ENCODE assay signal across 22 cellular contexts in the genomic region with DNA sequence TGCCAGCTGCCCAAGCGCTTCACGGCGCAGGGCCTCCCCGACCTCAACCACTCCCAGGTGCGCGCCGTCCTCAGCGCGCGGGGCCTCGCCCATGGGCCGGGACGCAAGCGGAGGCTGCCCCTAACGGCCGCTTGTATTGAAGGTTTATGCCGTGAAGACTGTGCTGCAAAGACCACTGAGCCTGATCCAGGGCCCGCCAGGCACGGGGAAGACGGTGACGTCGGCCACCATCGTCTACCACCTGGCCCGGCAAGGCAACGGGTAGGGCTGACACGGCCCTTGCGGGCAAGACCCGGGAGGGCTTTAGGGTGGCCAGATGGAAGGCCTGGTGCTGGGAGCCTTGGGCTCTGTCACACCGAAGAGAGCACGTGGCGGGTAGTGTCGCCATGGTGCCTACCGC. TPM values are rescaled to one million over a fixed set of nuclear protein-coding genes. Genes with fewer than 3 reads are reported as not detected.
DNase-seq lines count a peak whose midpoint lies in the region; ATAC-seq, FAIRE-seq and TF ChIP-seq lines count a peak whose summit lies in the region.
"Had no signal": no experiment of that assay in that cellular context is flagged by ENCODE, and none has a peak within 500 bp of the region (broad histone marks: within the 10 kb centered on the region; RNA-seq: fewer than 3 reads in every experiment).

No MANE protein-coding gene starts in this region.

- H3K4me1 ChIP-seq in RWPE2 (ENCODE audit: insufficient read depth, poor library complexity, severe bottlenecking) (peaks cover 6% of the 10 kb centered on the region), K562 (replicated peaks in 1 of 2; ENCODE audit: control insufficient read depth in 2 of 2, insufficient read depth in 2 of 2, low read length in 2 of 2) (peaks cover 0 to 29% of the 10 kb centered on the region in 2 experiments; a peak in 1 of 5 replicates), HepG2 (ENCODE audit: insufficient read depth, low read length) (no peaks in the 10 kb centered on the region), osteoblast (ENCODE audit: insufficient read depth, low read length) (peaks cover under 1% of the 10 kb centered on the region)

- BruUV-seq in K562 (replicated peaks; lab: Mats Ljungman, UMichigan) (no TSS peak), HepG2 (replicated peaks; lab: Mats Ljungman, UMichigan) (no TSS peak)

- H3K9ac ChIP-seq in K562 (ENCODE audit: insufficient read depth in 1 of 2, low read depth in 2 of 2, low read length in 2 of 2) = no peak overlapping the region; a peak in 1 of 4 replicates
- no peak overlapping the region for H3K9ac ChIP-seq in HepG2 (ENCODE audit: insufficient read depth, low read depth, low read length)
- H3K9ac ChIP-seq: GM23248 had no signal

- no peak for TF ChIP-seq CTCF in RWPE2 (IDR thresholded peaks at IDR 0.05; ENCODE audit: poor library complexity, severe bottlenecking)
- TF ChIP-seq CTCF in K562 (IDR thresholded peaks at IDR 0.05 in 2 of 3, conservative IDR thresholded peaks at IDR 0.05 in 1 of 3; ENCODE audit: insufficient read depth in 2 of 3, low read depth in 1 of 3, low read length in 3 of 3) = no peak
- TF ChIP-seq CTCF in HepG2 (CRISPR knock-in tag; IDR thresholded peaks at IDR 0.05) = no peak
- TF ChIP-seq CTCF in osteoblast (IDR thresholded peaks at IDR 0.05; ENCODE audit: extremely low read depth, low read depth, low read length) = no peak

- POLR2A ChIA-PET in K562 (lab: Yijun Ruan, JAX) (interaction anchor here (1.0 to 2.4 kb wide), 4 partner anchors 9 to 17 kb away, joined by 3 to 12 read pairs (median 6); no protein-coding TSS in a partner anchor), HepG2 (lab: Yijun Ruan, JAX) (no interaction called here)

- intact Hi-C loops in K562 (cut with micrococcal nuclease) = no loop called here
- intact Hi-C loops in HepG2 (cut with micrococcal nuclease; ENCODE audit: unreplicated experiment) = no loop called here

- H3K4me3 ChIP-seq in RWPE2 (ENCODE audit: severe bottlenecking) = no peak overlapping the region
- no peak overlapping the region for H3K4me3 ChIP-seq in K562
- H3K4me3 ChIP-seq in HepG2 (replicated peaks in 1 of 3; ENCODE audit: insufficient read depth in 1 of 3, low read depth in 2 of 3, low read length in 3 of 3) = no peak overlapping the region
- H3K4me3 ChIP-seq in osteoblast (ENCODE audit: insufficient read depth, low read length) = no peak overlapping the region
- H3K4me3 ChIP-seq: GM23248 had no signal

- no peaks in the 10 kb centered on the region for H3K79me2 ChIP-seq in K562 (ENCODE audit: control insufficient read depth, insufficient read depth, low read length)
- H3K79me2 ChIP-seq in HepG2 (ENCODE audit: insufficient read depth, low read length) = no peaks in the 10 kb centered on the region
- peaks cover 74% of the 10 kb centered on the region for H3K79me2 ChIP-seq in osteoblast (ENCODE audit: insufficient read depth, low read length)

- no peak overlapping the region for H2AFZ ChIP-seq in K562 (ENCODE audit: low read depth, low read length)
- H2AFZ ChIP-seq in HepG2 (ENCODE audit: low read length) = no peak overlapping the region
- H2AFZ ChIP-seq in osteoblast (ENCODE audit: low read length) = no peak overlapping the region
- H2AFZ ChIP-seq: GM23248 had no signal

- no peak for TF ChIP-seq EP300 in K562 (IDR thresholded peaks at IDR 0.05; ENCODE audit: low read length)
- TF ChIP-seq EP300 in HepG2 (IDR thresholded peaks at IDR 0.05; ENCODE audit: low read depth in 2 of 2, low read length in 2 of 2) = no peak
- no peak for TF ChIP-seq EP300 in HepG2 (CRISPR knock-in tag; IDR thresholded peaks at IDR 0.05; ENCODE audit: borderline replicate concordance)

- H3K36me3 ChIP-seq in RWPE2 (ENCODE audit: low read depth) (peaks cover 97% of the 10 kb centered on the region), K562 (ENCODE audit: control insufficient read depth, insufficient read depth, low read length) (peaks cover 99% of the 10 kb centered on the region; the same call in 2 of the 3 replicates), HepG2 (replicated peaks in 1 of 2; ENCODE audit: control insufficient read depth in 1 of 2, insufficient read depth in 2 of 2, low read length in 2 of 2) (peaks cover 73 to 98% of the 10 kb centered on the region in 2 experiments), osteoblast (ENCODE audit: insufficient read depth, low read length) (peaks cover 96% of the 10 kb centered on the region)

- ATAC-seq in RWPE2 (ENCODE audit: low read depth) (no peak), K562 (no peak), HepG2 (no peak), GM18909 (IDR thresholded peaks at IDR 0.05; ENCODE audit: poor library complexity, unreplicated experiment) (no peak)

- 95% methylated on average over 11 of the region's 33 CpGs for WGBS in K562 (ENCODE audit: insufficient coverage, low coverage, missing lambda C conversion rate)
- WGBS in HepG2 (ENCODE audit: low lambda C conversion rate) = 99% methylated on average over 22 of the region's 33 CpGs

- no peaks in the 10 kb centered on the region for H3K27me3 ChIP-seq in RWPE2 (ENCODE audit: insufficient read depth, poor library complexity, severe bottlenecking)
- no peaks in the 10 kb centered on the region for H3K27me3 ChIP-seq in K562 (ENCODE audit: control insufficient read depth in 2 of 2, insufficient read depth in 2 of 2, low read length in 2 of 2)
- H3K27me3 ChIP-seq in HepG2 (ENCODE audit: control insufficient read depth in 1 of 2, insufficient read depth in 2 of 2, low read length in 2 of 2) = no peaks in the 10 kb centered on the region
- H3K27me3 ChIP-seq in osteoblast (ENCODE audit: insufficient read depth, low read length) = no peaks in the 10 kb centered on the region
- H3K27me3 ChIP-seq: BE2C had no signal

- DNase-seq in RWPE2 (ENCODE audit: low spot score) = peak; percentile 53
- DNase-seq in K562 (ENCODE audit: extremely low read depth in 1 of 4, low spot score in 3 of 4) = no peak
- DNase-seq in HepG2 (ENCODE audit: low spot score) = no peak
- DNase-seq in osteoblast (ENCODE audit: insufficient read length, low spot score, missing footprints) = peak; percentile 54
- DNase-seq in T-helper 9 cell = no peak
- no peak for DNase-seq in superior temporal gyrus (ENCODE audit: extremely low spot score)
- DNase-seq: ACHN; BE2C; C1 segment of cervical spinal cord; CD4-positive, CD25-positive, alpha-beta regulatory T cell; CD8-positive, alpha-beta memory T cell; COR-L47; DMS 273 treated with DMSO at 0.1 percent for 48 hours; GM23248; HCEC 1CT; KBM-7 had no signal

- H3K9me3 ChIP-seq in RWPE2 (ENCODE audit: severe bottlenecking) (no peaks in the 10 kb centered on the region), K562 (replicated peaks; ENCODE audit: control insufficient read depth, insufficient read depth, low read depth, low read length) (no peaks in the 10 kb centered on the region), HepG2 (ENCODE audit: low read length) (no peaks in the 10 kb centered on the region), osteoblast (ENCODE audit: low read depth, low read length) (no peaks in the 10 kb centered on the region)
- H3K9me3 ChIP-seq: BE2C had no signal

- no peak overlapping the region for H3K4me2 ChIP-seq in K562 (ENCODE audit: insufficient read depth, low read length)
- H3K4me2 ChIP-seq in HepG2 (ENCODE audit: low read depth, low read length) = no peak overlapping the region
- H3K4me2 ChIP-seq in osteoblast (ENCODE audit: insufficient read depth, low read length) = no peak overlapping the region

- CTCF ChIA-PET in K562 (lab: Yijun Ruan, JAX; ENCODE audit: low intra/inter-chr PET ratio) (no interaction called here), HepG2 (lab: Yijun Ruan, JAX; ENCODE audit: low intra/inter-chr PET ratio, low total read pairs) (no interaction called here)

- TF ChIP-seq POLR2A in K562 (conservative IDR thresholded peaks at IDR 0.05) = no peak
- TF ChIP-seq POLR2A in HepG2 (IDR thresholded peaks at IDR 0.05; ENCODE audit: insufficient read depth in 1 of 2, low read depth in 2 of 2, low read length in 2 of 2) = 0 out of 4 replicates have a peak, but pooled peaks of 1 of the 2 experiments have one; percentile 13

- peaks cover 3% of the 10 kb centered on the region for H3K9me1 ChIP-seq in K562 (ENCODE audit: control insufficient read depth, insufficient read depth, low read length)

- peaks cover 7% of the 10 kb centered on the region; the same call in 1 of the 2 replicates for H4K20me1 ChIP-seq in K562 (replicated peaks; ENCODE audit: control insufficient read depth, insufficient read depth, low read length)
- peaks cover 10% of the 10 kb centered on the region; the same call in 1 of the 2 replicates for H4K20me1 ChIP-seq in HepG2 (ENCODE audit: insufficient read depth, low read length)
- H4K20me1 ChIP-seq in osteoblast (ENCODE audit: insufficient read depth, low read length) = peaks cover 63% of the 10 kb centered on the region

- FAIRE-seq in K562 (lab: Jason Lieb, UNC) = no peak
- no peak for FAIRE-seq in HepG2 (lab: Jason Lieb, UNC)
- FAIRE-seq: A204.1, G401.6, GM12892, GM18507 had no signal

- in situ Hi-C loops in K562 (cut with MboI) (no loop called here), HepG2 (cut with HindIII; ENCODE audit: extremely low pct_ligation_motif_present, low pct_unique_long_range_greater_than_20kb) (no loop called here)

- TF ChIP-seq RAD21 in K562 (CRISPR knock-in tag; conservative IDR thresholded peaks at IDR 0.05 in 1 of 2, IDR thresholded peaks at IDR 0.05 in 1 of 2) (no peak), HepG2 (CRISPR knock-in tag; IDR thresholded peaks at IDR 0.05) (no peak)

- H3K27ac ChIP-seq in RWPE2 (ENCODE audit: poor library complexity, severe bottlenecking) (no peak overlapping the region), K562 (ENCODE audit: extremely low read depth, low read depth, low read length) (no peak overlapping the region), HepG2 (ENCODE audit: extremely low read length, insufficient read depth, low read length) (no peak overlapping the region), osteoblast (ENCODE audit: low read depth, low read length) (no peak overlapping the region)
- H3K27ac ChIP-seq: GM23248 had no signal

RNA-seq across cellular contexts. Expression of gene UPF1, which starts 23.2 kb away (rescaled TPM):
- total RNA-seq in K562 (2011; cell fraction: chromatin; rRNA removed; ENCODE audit: low replicate concordance) = 164 and 380 TPM in 2 replicates
- 194 and 199 TPM in 2 replicates for total RNA-seq in K562 (2011; cell fraction: nucleolus; rRNA removed)
- total RNA-seq in K562 (2011; cell fraction: nucleoplasm; rRNA removed) = 117 and 137 TPM in 2 replicates
- total RNA-seq in K562 (2014; rRNA removed) (59.6 and 66.0 TPM in 2 replicates), K562 (2014; rRNA removed; fragmentation: Illumina TruSeq; extraction: Trizol) (24.6 and 27.9 TPM in 2 replicates), K562 (2015; rRNA removed; fragmentation: Illumina TruSeq; extraction: Trizol) (27.8 and 31.1 TPM in 2 replicates), K562 (2021) (98.8 and 103 TPM in 2 replicates), HepG2 (2016; rRNA removed; fragmentation: Illumina TruSeq; extraction: Trizol) (37.3 and 41.8 TPM in 2 replicates), osteoblast (36.6 and 41.0 TPM in 2 replicates)
- polyA plus RNA-seq in K562 (2011; rRNA removed) (21.5 and 44.9 TPM in 2 replicates), K562 (2014; fragmentation: Illumina TruSeq; extraction: Trizol) (47.1 and 49.1 TPM in 2 replicates), K562 (2014; fragmentation: Nextera tagmentation; extraction: Ambion mirVana) (under 1 TPM; 0.34 to 0.71 TPM), K562 (2014; rRNA removed) (36.5 and 40.7 TPM in 2 replicates), HepG2 (2011; rRNA removed) (16.9 and 23.1 TPM in 2 replicates)
- polyA plus RNA-seq in K562 (2011; cell fraction: cytosol; rRNA removed) = 21.0 and 30.1 TPM in 2 replicates
- polyA plus RNA-seq in K562 (2011; cell fraction: nucleus; rRNA removed) = 96.8 and 126 TPM in 2 replicates
- 49.2 and 51.8 TPM in 2 replicates for polyA plus RNA-seq in K562 (2012)
- polyA minus RNA-seq in K562 (2011; rRNA and poly(A)+ RNA removed) = 68.3 and 101 TPM in 2 replicates
- 99.1 and 134 TPM in 2 replicates for polyA minus RNA-seq in K562 (2011; cell fraction: cytosol; rRNA and poly(A)+ RNA removed)
- 61.1 and 76.9 TPM in 2 replicates for polyA minus RNA-seq in K562 (2011; cell fraction: nucleus; rRNA and poly(A)+ RNA removed)
- total RNA-seq in HepG2 (2016; cell fraction: cytosol; rRNA removed; fragmentation: Illumina TruSeq; extraction: Trizol; ENCODE audit: low read depth) = 12.2 and 13.8 TPM in 2 replicates
- 29.5 and 44.5 TPM in 2 replicates for total RNA-seq in HepG2 (2016; cell fraction: insoluble cytoplasmic fraction; rRNA removed; fragmentation: Illumina TruSeq; extraction: Trizol)
- total RNA-seq in HepG2 (2016; cell fraction: membrane; rRNA removed; fragmentation: Illumina TruSeq; extraction: Trizol) = 18.3 and 21.1 TPM in 2 replicates
- total RNA-seq in HepG2 (2016; cell fraction: nucleus; rRNA removed; fragmentation: Illumina TruSeq; extraction: Trizol) = 36.9 and 43.6 TPM in 2 replicates
- polyA plus RNA-seq in HepG2 (2011; cell fraction: cytosol; rRNA removed) = 11.8 and 14.9 TPM in 2 replicates
- 81.5 and 87.6 TPM in 2 replicates for polyA plus RNA-seq in HepG2 (2011; cell fraction: nucleus; rRNA removed)
- 32.0 and 33.3 TPM in 2 replicates for polyA plus RNA-seq in HepG2 (2012)
- 5.5 and 6.1 TPM in 2 replicates for polyA plus RNA-seq in HepG2 (2016; cell fraction: cytosol; fragmentation: Illumina TruSeq; extraction: Trizol; ENCODE audit: low read depth)
- 29.2 and 42.1 TPM in 2 replicates for polyA plus RNA-seq in HepG2 (2016; cell fraction: insoluble cytoplasmic fraction; fragmentation: Illumina TruSeq; extraction: Trizol; ENCODE audit: low read depth)
- 9.6 and 10.6 TPM in 2 replicates for polyA plus RNA-seq in HepG2 (2016; cell fraction: membrane; fragmentation: Illumina TruSeq; extraction: Trizol; ENCODE audit: low read depth)
- polyA plus RNA-seq in HepG2 (2016; cell fraction: nucleus; fragmentation: Illumina TruSeq; extraction: Trizol; ENCODE audit: insufficient read depth, low read depth) = 67.1 and 73.6 TPM in 2 replicates
- 65.4 and 85.0 TPM in 2 replicates for polyA minus RNA-seq in HepG2 (2011; rRNA and poly(A)+ RNA removed; ENCODE audit: low replicate concordance)
- polyA minus RNA-seq in HepG2 (2011; cell fraction: cytosol; rRNA and poly(A)+ RNA removed) = 39.4 and 46.0 TPM in 2 replicates
- 47.6 and 69.0 TPM in 2 replicates for polyA minus RNA-seq in HepG2 (2011; cell fraction: nucleus; rRNA and poly(A)+ RNA removed)

RNA-seq across cellular contexts. Expression of gene CERS1, which starts 41.0 kb away (rescaled TPM):
- total RNA-seq in K562 (2011; cell fraction: chromatin; rRNA removed; ENCODE audit: low replicate concordance) = 1.3 and 6.2 TPM in 2 replicates
- 4.2 and 5.0 TPM in 2 replicates for total RNA-seq in K562 (2011; cell fraction: nucleolus; rRNA removed)
- 1.5 and 3.7 TPM in 2 replicates for total RNA-seq in K562 (2011; cell fraction: nucleoplasm; rRNA removed)
- 0.86 TPM in 2 replicates for total RNA-seq in K562 (2014; rRNA removed)
- 0.13 and 0.33 TPM in 2 replicates for total RNA-seq in K562 (2014; rRNA removed; fragmentation: Illumina TruSeq; extraction: Trizol)
- total RNA-seq in K562 (2015; rRNA removed; fragmentation: Illumina TruSeq; extraction: Trizol) = 0.43 and 1.4 TPM in 2 replicates
- 1.5 and 1.7 TPM in 2 replicates for total RNA-seq in K562 (2021)
- polyA plus RNA-seq in K562 (2011; rRNA removed) = 1.5 and 3.8 TPM in 2 replicates
- polyA plus RNA-seq in K562 (2011; cell fraction: cytosol; rRNA removed) = 5.5 and 5.7 TPM in 2 replicates
- polyA plus RNA-seq in K562 (2011; cell fraction: nucleus; rRNA removed) = 3.7 and 4.0 TPM in 2 replicates
- 0.71 and 0.87 TPM in 2 replicates for polyA plus RNA-seq in K562 (2012)
- polyA plus RNA-seq in K562 (2014; fragmentation: Illumina TruSeq; extraction: Trizol) = 0.80 and 1.7 TPM in 2 replicates
- not detected for polyA plus RNA-seq in K562 (2014; fragmentation: Nextera tagmentation; extraction: Ambion mirVana)
- polyA plus RNA-seq in K562 (2014; rRNA removed) = 1.1 TPM in 2 replicates
- polyA minus RNA-seq in K562 (2011; rRNA and poly(A)+ RNA removed) = 1.1 and 2.3 TPM in 2 replicates
- polyA minus RNA-seq in K562 (2011; cell fraction: cytosol; rRNA and poly(A)+ RNA removed) = 1.2 and 3.5 TPM in 2 replicates
- polyA minus RNA-seq in K562 (2011; cell fraction: nucleus; rRNA and poly(A)+ RNA removed) = 0.40 and 0.78 TPM in 2 replicates
- total RNA-seq in HepG2 (2016; rRNA removed; fragmentation: Illumina TruSeq; extraction: Trizol) = 2.3 and 4.6 TPM in 2 replicates
- total RNA-seq in HepG2 (2016; cell fraction: cytosol; rRNA removed; fragmentation: Illumina TruSeq; extraction: Trizol; ENCODE audit: low read depth) = 5.9 and 6.2 TPM in 2 replicates
- total RNA-seq in HepG2 (2016; cell fraction: insoluble cytoplasmic fraction; rRNA removed; fragmentation: Illumina TruSeq; extraction: Trizol) = 2.4 and 5.4 TPM in 2 replicates
- total RNA-seq in HepG2 (2016; cell fraction: membrane; rRNA removed; fragmentation: Illumina TruSeq; extraction: Trizol) = 8.1 and 8.5 TPM in 2 replicates
- 3.8 and 4.7 TPM in 2 replicates for total RNA-seq in HepG2 (2016; cell fraction: nucleus; rRNA removed; fragmentation: Illumina TruSeq; extraction: Trizol)
- 9.8 and 18.8 TPM in 2 replicates for polyA plus RNA-seq in HepG2 (2011; rRNA removed)
- 11.5 and 15.3 TPM in 2 replicates for polyA plus RNA-seq in HepG2 (2011; cell fraction: cytosol; rRNA removed)
- 12.2 and 12.9 TPM in 2 replicates for polyA plus RNA-seq in HepG2 (2011; cell fraction: nucleus; rRNA removed)
- 4.3 and 5.9 TPM in 2 replicates for polyA plus RNA-seq in HepG2 (2012)
- polyA plus RNA-seq in HepG2 (2016; cell fraction: cytosol; fragmentation: Illumina TruSeq; extraction: Trizol; ENCODE audit: low read depth) = 8.6 and 10.1 TPM in 2 replicates
- polyA plus RNA-seq in HepG2 (2016; cell fraction: insoluble cytoplasmic fraction; fragmentation: Illumina TruSeq; extraction: Trizol; ENCODE audit: low read depth) = 3.8 and 4.5 TPM in 2 replicates
- polyA plus RNA-seq in HepG2 (2016; cell fraction: membrane; fragmentation: Illumina TruSeq; extraction: Trizol; ENCODE audit: low read depth) = 11.3 and 12.9 TPM in 2 replicates
- 11.5 and 12.9 TPM in 2 replicates for polyA plus RNA-seq in HepG2 (2016; cell fraction: nucleus; fragmentation: Illumina TruSeq; extraction: Trizol; ENCODE audit: insufficient read depth, low read depth)
- polyA minus RNA-seq in HepG2 (2011; rRNA and poly(A)+ RNA removed; ENCODE audit: low replicate concordance) = 13.1 and 35.4 TPM in 2 replicates
- 8.0 and 9.5 TPM in 2 replicates for polyA minus RNA-seq in HepG2 (2011; cell fraction: cytosol; rRNA and poly(A)+ RNA removed)
- 1.7 and 2.4 TPM in 2 replicates for polyA minus RNA-seq in HepG2 (2011; cell fraction: nucleus; rRNA and poly(A)+ RNA removed)
- total RNA-seq in osteoblast = 0.29 and 0.36 TPM in 2 replicates
- total RNA-seq: CD4-positive, CD25-positive, alpha-beta regulatory T cell; CD8-positive, alpha-beta memory T cell; HT-29 had no signal
- polyA plus RNA-seq: CD4-positive, CD25-positive, alpha-beta regulatory T cell; CD8-positive, alpha-beta memory T cell had no signal

Comparison
In these comparisons a context has a peak if more than half of its experiments do, and no peak if none do; other contexts are left out.
1. DNase-seq: peak in RWPE2 (single experiment) and osteoblast (single experiment); none in K562 (0 of 4), HepG2 (single experiment), T-helper 9 cell (single experiment) and superior temporal gyrus (single experiment).